ENCODE assay signal across 8 cellular contexts in the genomic region with DNA sequence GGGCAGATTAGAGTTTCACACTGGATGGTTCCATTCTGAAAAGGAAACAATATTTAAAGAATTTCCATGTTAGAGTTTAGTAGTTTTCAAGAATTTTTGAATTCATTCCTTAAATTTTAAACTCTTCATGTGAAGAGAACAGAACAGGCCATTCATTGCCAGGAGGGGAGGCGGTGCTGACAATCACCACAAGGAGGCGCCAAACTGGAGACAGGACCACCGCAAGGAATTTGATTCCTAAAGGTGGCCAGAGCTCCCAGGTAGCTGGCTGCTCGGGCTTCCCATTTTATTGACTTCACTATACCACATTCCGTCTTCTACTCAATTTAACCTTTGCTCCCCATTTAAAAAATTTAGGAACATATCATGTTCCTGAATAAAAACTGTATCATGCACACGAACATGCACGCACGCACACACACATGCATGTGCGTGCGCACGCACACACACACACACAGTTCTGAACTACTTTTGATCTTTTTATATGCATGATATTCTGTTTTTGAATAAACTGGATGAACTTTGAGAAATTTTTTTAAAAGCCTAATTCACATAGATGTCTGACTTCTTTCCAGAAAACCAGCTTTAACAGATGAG.
DNase-seq lines count a peak whose midpoint lies in the region; ATAC-seq, FAIRE-seq and TF ChIP-seq lines count a peak whose summit lies in the region.

No MANE protein-coding gene starts in this region.

- no peaks in the 10 kb centered on the region for H4K20me1 ChIP-seq in K562 (replicated peaks; ENCODE audit: control insufficient read depth, insufficient read depth, low read length)

- TF ChIP-seq RAD21 in K562 (CRISPR knock-in tag; conservative IDR thresholded peaks at IDR 0.05 in 1 of 2, IDR thresholded peaks at IDR 0.05 in 1 of 2) = peak in 1 of 2 experiments; percentile 47; a peak in 3 of 4 replicates

- WGBS in K562 (ENCODE audit: insufficient coverage, low coverage, missing lambda C conversion rate) = 27% methylated on average over 11 of the region's 11 CpGs
- 74% methylated on average over 11 of the region's 11 CpGs for whole genome bisulfite sequencing in suprapubic skin

- intact Hi-C loops in K562 (cut with micrococcal nuclease) = loop anchor here (5.0 kb wide), 2 partner anchors 152 to 347 kb away; no protein-coding TSS in a partner anchor
- intact Hi-C loops in vagina (cut with DNase I) = no loop called here

- H3K4me2 ChIP-seq in K562 (ENCODE audit: insufficient read depth, low read length) = no peak overlapping the region

- CTCF ChIA-PET in K562 (lab: Yijun Ruan, JAX; ENCODE audit: low intra/inter-chr PET ratio) = no interaction called here

- H3K79me2 ChIP-seq in K562 (ENCODE audit: control insufficient read depth, insufficient read depth, low read length) = no peaks in the 10 kb centered on the region

- no peaks in the 10 kb centered on the region for H3K9me3 ChIP-seq in T-helper 17 cell (ENCODE audit: control insufficient read depth, low read length, poor library complexity, severe bottlenecking)
- no peaks in the 10 kb centered on the region for H3K9me3 ChIP-seq in K562 (replicated peaks; ENCODE audit: control insufficient read depth, insufficient read depth, low read depth, low read length)
- no peaks in the 10 kb centered on the region for H3K9me3 ChIP-seq in suprapubic skin
- no peaks in the 10 kb centered on the region for H3K9me3 ChIP-seq in vagina

- TF ChIP-seq EP300 in K562 (IDR thresholded peaks at IDR 0.05; ENCODE audit: low read length) = no peak
- no peak for TF ChIP-seq EP300 in suprapubic skin (IDR thresholded peaks at IDR 0.05)

- ATAC-seq in HG02678 (IDR thresholded peaks at IDR 0.05; ENCODE audit: unreplicated experiment) (peak; percentile 65), T-helper 17 cell (peak; percentile 40), K562 (peak; percentile 75), memory B cell (ENCODE audit: low read depth) (no peak)
- ATAC-seq in stimulated activated naive CD8-positive, alpha-beta T cell treated with anti-CD3 and anti-CD28 coated beads, Interleukin-15, Interleukin-2, amounts not matched to agents 100 U/mL and 50 U/mL, for 24 hours = no peak

- no peaks in the 10 kb centered on the region for H3K4me1 Mint-ChIP-seq in T-helper 17 cell
- peaks cover 2% of the 10 kb centered on the region for H3K4me1 Mint-ChIP-seq in memory B cell

- H3K27ac ChIP-seq in K562 (ENCODE audit: extremely low read depth, low read depth, low read length) = no peak overlapping the region
- no peak overlapping the region for H3K27ac ChIP-seq in suprapubic skin
- H3K27ac ChIP-seq in vagina = no peak overlapping the region

- H3K36me3 Mint-ChIP-seq in T-helper 17 cell (ENCODE audit: low read depth) (no peaks in the 10 kb centered on the region), memory B cell (no peaks in the 10 kb centered on the region)

- TF ChIP-seq POLR2A in K562 (conservative IDR thresholded peaks at IDR 0.05) (no peak), suprapubic skin (IDR thresholded peaks at IDR 0.05) (no peak), vagina (IDR thresholded peaks at IDR 0.05) (no peak)

- H3K27me3 ChIP-seq in K562 (ENCODE audit: control insufficient read depth in 2 of 2, insufficient read depth in 2 of 2, low read length in 2 of 2) = no peaks in the 10 kb centered on the region
- no peaks in the 10 kb centered on the region for H3K27me3 ChIP-seq in suprapubic skin
- no peaks in the 10 kb centered on the region for H3K27me3 ChIP-seq in vagina

- BruUV-seq in K562 (replicated peaks; lab: Mats Ljungman, UMichigan) = no TSS peak

- no peak overlapping the region for H3K4me3 ChIP-seq in K562
- H3K4me3 ChIP-seq in suprapubic skin = no peak overlapping the region
- H3K4me3 ChIP-seq in vagina = no peak overlapping the region

- H3K27me3 Mint-ChIP-seq in T-helper 17 cell (no peaks in the 10 kb centered on the region), memory B cell (peaks cover 2% of the 10 kb centered on the region)

- POLR2A ChIA-PET in K562 (lab: Yijun Ruan, JAX) = interaction anchor here (0.7 kb wide), 1 partner anchor 15 kb away, joined by 4 read pairs; no protein-coding TSS in a partner anchor

- TF ChIP-seq CTCF in K562 (IDR thresholded peaks at IDR 0.05 in 2 of 3, conservative IDR thresholded peaks at IDR 0.05 in 1 of 3; ENCODE audit: insufficient read depth in 2 of 3, low read depth in 1 of 3, low read length in 3 of 3) (peak; percentile 62 to 69 (median 66)), suprapubic skin (IDR thresholded peaks at IDR 0.05) (peak in 1 of 2 donors; percentile 58), vagina (IDR thresholded peaks at IDR 0.05) (peak in 1 of 3 experiments; percentile 29)

- in situ Hi-C loops in K562 (cut with MboI) = no loop called here

- no peaks in the 10 kb centered on the region for H3K36me3 ChIP-seq in K562 (ENCODE audit: control insufficient read depth, insufficient read depth, low read length)
- H3K36me3 ChIP-seq in suprapubic skin = no peaks in the 10 kb centered on the region
- no peaks in the 10 kb centered on the region for H3K36me3 ChIP-seq in vagina

- H3K27ac Mint-ChIP-seq in T-helper 17 cell (peak overlapping the region; percentile 67), memory B cell (no peak overlapping the region)

- no peak overlapping the region for H2AFZ ChIP-seq in K562 (ENCODE audit: low read depth, low read length)

- no peaks in the 10 kb centered on the region for H3K9me1 ChIP-seq in K562 (ENCODE audit: control insufficient read depth, insufficient read depth, low read length)

- no peak overlapping the region for H3K9ac ChIP-seq in K562 (ENCODE audit: insufficient read depth in 1 of 2, low read depth in 2 of 2, low read length in 2 of 2)

- H3K4me1 ChIP-seq in K562 (replicated peaks in 1 of 2; ENCODE audit: control insufficient read depth in 2 of 2, insufficient read depth in 2 of 2, low read length in 2 of 2) (no peaks in the 10 kb centered on the region), suprapubic skin (no peaks in the 10 kb centered on the region), vagina (no peaks in the 10 kb centered on the region)

- DNase-seq in GM03348 (ENCODE audit: low spot score) (peak; percentile 47), T-helper 17 cell (peak; percentile 33 to 61 (median 38)), K562 (ENCODE audit: extremely low read depth in 1 of 4, low spot score in 3 of 4) (peak; percentile 30 to 53 (median 48)), memory B cell (ENCODE audit: low spot score in 2 of 2) (peak; percentile 35 to 37), suprapubic skin (ENCODE audit: low spot score in 2 of 2) (no peak), vagina (ENCODE audit: extremely low spot score in 2 of 2) (no peak)
- DNase-seq in stimulated activated naive CD8-positive, alpha-beta T cell treated with anti-CD3 and anti-CD28 coated beads, Interleukin-15, Interleukin-2, amounts not matched to agents 100 U/mL and 50 U/mL, for 24 hours = peak; percentile 78

- no peak overlapping the region for H3K4me3 Mint-ChIP-seq in T-helper 17 cell
- no peak overlapping the region for H3K4me3 Mint-ChIP-seq in memory B cell

- peak; percentile 66 for FAIRE-seq in K562 (lab: Jason Lieb, UNC)

- no peaks in the 10 kb centered on the region for H3K9me3 Mint-ChIP-seq in memory B cell

TF ChIP-seq in K562, 482 proteins besides CTCF, POLR2A, EP300 and RAD21:
- TF ChIP-seq SMC3 (conservative IDR thresholded peaks at IDR 0.05; ENCODE audit: insufficient read depth, low read depth, low read length) = peak; percentile 68
- TF ChIP-seq ZNF561 (CRISPR knock-in tag; conservative IDR thresholded peaks at IDR 0.05) = no peak
- TF ChIP-seq SIN3B (IDR thresholded peaks at IDR 0.05; ENCODE audit: low read depth) = no peak
- TF ChIP-seq, protein P1, sequence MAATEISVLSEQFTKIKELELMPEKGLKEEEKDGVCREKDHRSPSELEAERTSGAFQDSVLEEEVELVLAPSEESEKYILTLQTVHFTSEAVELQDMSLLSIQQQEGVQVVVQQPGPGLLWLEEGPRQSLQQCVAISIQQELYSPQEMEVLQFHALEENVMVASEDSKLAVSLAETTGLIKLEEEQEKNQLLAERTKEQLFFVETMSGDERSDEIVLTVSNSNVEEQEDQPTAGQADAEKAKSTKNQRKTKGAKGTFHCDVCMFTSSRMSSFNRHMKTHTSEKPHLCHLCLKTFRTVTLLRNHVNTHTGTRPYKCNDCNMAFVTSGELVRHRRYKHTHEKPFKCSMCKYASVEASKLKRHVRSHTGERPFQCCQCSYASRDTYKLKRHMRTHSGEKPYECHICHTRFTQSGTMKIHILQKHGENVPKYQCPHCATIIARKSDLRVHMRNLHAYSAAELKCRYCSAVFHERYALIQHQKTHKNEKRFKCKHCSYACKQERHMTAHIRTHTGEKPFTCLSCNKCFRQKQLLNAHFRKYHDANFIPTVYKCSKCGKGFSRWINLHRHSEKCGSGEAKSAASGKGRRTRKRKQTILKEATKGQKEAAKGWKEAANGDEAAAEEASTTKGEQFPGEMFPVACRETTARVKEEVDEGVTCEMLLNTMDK (IDR thresholded peaks at IDR 0.05; ENCODE audit: borderline replicate concordance, insufficient read depth, low read depth, low read length, poor library complexity, severe bottlenecking) = peak; percentile 50
TF ChIP-seq in K562: peak in this region for 2.

Comparison
In these comparisons a context has a peak if more than half of its experiments do, and no peak if none do; other contexts are left out.
1. DNase-seq: peak in GM03348 (single experiment), T-helper 17 cell (3 of 3), K562 (4 of 4), memory B cell (2 of 2) and stimulated activated naive CD8-positive, alpha-beta T cell treated with anti-CD3 and anti-CD28 coated beads, Interleukin-15, Interleukin-2, amounts not matched to agents 100 U/mL and 50 U/mL, for 24 hours (single experiment); none in suprapubic skin (0 of 2) and vagina (0 of 2).
2. ATAC-seq: peak in HG02678 (single experiment), T-helper 17 cell (single experiment) and K562 (single experiment); none in memory B cell (single experiment) and stimulated activated naive CD8-positive, alpha-beta T cell treated with anti-CD3 and anti-CD28 coated beads, Interleukin-15, Interleukin-2, amounts not matched to agents 100 U/mL and 50 U/mL, for 24 hours (single experiment).